Comparison of ENCODE assay signal across 2 cellular contexts in the genomic region with DNA sequence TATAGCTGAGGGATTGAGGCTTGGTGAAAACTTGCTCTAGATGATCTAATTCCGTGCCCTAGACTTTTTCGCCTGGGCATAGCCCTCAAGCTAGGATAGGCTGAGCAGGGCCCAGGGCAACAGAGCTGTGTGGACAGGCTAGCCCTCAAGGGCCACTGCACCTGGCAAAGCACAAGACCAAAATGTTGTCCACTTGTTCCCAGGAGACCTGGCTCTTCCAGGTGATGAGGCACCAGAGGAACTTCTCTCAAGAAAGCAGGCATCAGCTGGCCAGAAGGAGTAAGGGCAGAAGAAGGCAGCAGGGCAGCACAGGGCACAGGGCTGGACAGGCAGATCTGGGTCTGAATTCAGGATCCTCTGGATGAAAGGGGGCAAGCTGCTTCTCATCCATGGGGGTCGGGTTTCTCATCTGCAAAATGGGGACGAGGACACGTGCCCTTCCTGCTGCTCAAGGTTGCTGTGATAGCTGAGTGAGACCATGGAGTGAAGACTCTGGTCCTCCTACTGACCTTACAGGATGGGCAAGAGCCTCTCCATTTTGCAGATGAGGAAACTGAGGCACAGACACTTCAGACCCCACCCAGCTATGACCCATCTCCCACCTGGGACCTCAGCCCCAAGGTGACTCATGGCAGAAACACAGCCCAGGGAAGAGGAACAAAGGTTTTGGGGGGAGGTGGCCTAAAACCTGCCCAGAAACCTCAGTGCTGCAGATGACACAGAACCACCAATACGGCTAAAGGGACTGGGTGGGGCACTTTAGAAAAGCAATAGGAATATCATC.
TF ChIP-seq lines count a peak whose summit lies in the region.

No MANE protein-coding gene starts in this region.

TF ChIP-seq in IMR-90, 13 proteins besides CTCF, POLR2A, EP300 and RAD21:
- no peak for TF ChIP-seq FOS (IDR thresholded peaks at IDR 0.05; ENCODE audit: low read depth, low read length)
- TF ChIP-seq MAZ (IDR thresholded peaks at IDR 0.05; ENCODE audit: borderline replicate concordance, low read depth, low read length): no peak
- TF ChIP-seq SMC3 (IDR thresholded peaks at IDR 0.05; ENCODE audit: low read depth, low read length): no peak
- no peak for TF ChIP-seq MAFK (IDR thresholded peaks at IDR 0.05; ENCODE audit: low read depth, low read length)
- no peak for TF ChIP-seq CEBPB (IDR thresholded peaks at IDR 0.05; ENCODE audit: low read depth, low read length)
- no peak for TF ChIP-seq BHLHE40 (IDR thresholded peaks at IDR 0.05; ENCODE audit: low read depth, low read length)
- TF ChIP-seq, protein P1, sequence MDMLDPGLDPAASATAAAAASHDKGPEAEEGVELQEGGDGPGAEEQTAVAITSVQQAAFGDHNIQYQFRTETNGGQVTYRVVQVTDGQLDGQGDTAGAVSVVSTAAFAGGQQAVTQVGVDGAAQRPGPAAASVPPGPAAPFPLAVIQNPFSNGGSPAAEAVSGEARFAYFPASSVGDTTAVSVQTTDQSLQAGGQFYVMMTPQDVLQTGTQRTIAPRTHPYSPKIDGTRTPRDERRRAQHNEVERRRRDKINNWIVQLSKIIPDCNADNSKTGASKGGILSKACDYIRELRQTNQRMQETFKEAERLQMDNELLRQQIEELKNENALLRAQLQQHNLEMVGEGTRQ (IDR thresholded peaks at IDR 0.05; ENCODE audit: low read depth, low read length): no peak
- no peak for TF ChIP-seq RCOR1 (IDR thresholded peaks at IDR 0.05; ENCODE audit: insufficient replicate concordance, low read length)
- no peak for TF ChIP-seq CHD1 (IDR thresholded peaks at IDR 0.05; ENCODE audit: low read depth, low read length)
- no peak for TF ChIP-seq MXI1 (IDR thresholded peaks at IDR 0.05; ENCODE audit: borderline replicate concordance, low read depth, low read length)
- no peak for TF ChIP-seq NFE2L2 (IDR thresholded peaks at IDR 0.05; ENCODE audit: low read depth, low read length)
- no peak for TF ChIP-seq ELK1 (IDR thresholded peaks at IDR 0.05; ENCODE audit: borderline replicate concordance, low read depth, low read length)

TF ChIP-seq in H1, 55 proteins besides CTCF, POLR2A, EP300 and RAD21:
- TF ChIP-seq SAP30 (IDR thresholded peaks at IDR 0.05; ENCODE audit: insufficient read depth, insufficient replicate concordance, low read length) (no peak), BRCA1 (IDR thresholded peaks at IDR 0.05; ENCODE audit: low read depth, low read length) (no peak), BCL11A (IDR thresholded peaks at IDR 0.05; ENCODE audit: low read depth in 2 of 2, low read length in 2 of 2) (no peak), EZH2 (IDR thresholded peaks at IDR 0.05; ENCODE audit: low read depth, low read length, severe bottlenecking) (no peak), HDAC2 (IDR thresholded peaks at IDR 0.05; ENCODE audit: borderline replicate concordance in 1 of 2, low read depth in 2 of 2, low read length in 2 of 2) (no peak), EGR1 (IDR thresholded peaks at IDR 0.05; ENCODE audit: borderline replicate concordance, low read depth, low read length) (no peak), YY1 (IDR thresholded peaks at IDR 0.05; ENCODE audit: low read depth, low read length) (no peak), POLR2AphosphoS5 (IDR thresholded peaks at IDR 0.05; ENCODE audit: low read depth, low read length) (no peak)
